8 cellular contexts compared by ENCODE assay signal in genomic region chr1:184035719-184036516, GRCh38. TPM values are rescaled to one million over a fixed set of nuclear protein-coding genes. Genes with fewer than 3 reads are reported as not detected.
A peak's percentile ranks its signal among the peaks of the same experiment; 100 is the strongest.
DNase-seq lines count a peak whose midpoint lies in the region.

No MANE protein-coding gene starts in this region.

- no peaks in the 10 kb centered on the region for H3K36me3 Mint-ChIP-seq in activated CD4-positive, alpha-beta T cell treated with anti-CD3 and anti-CD28 coated beads, Interleukin-2, amount 10 ng/mL, durations not matched to agents 24 days and 14 days (ENCODE audit: low read depth)

- H3K9me3 Mint-ChIP-seq in activated CD4-positive, alpha-beta T cell treated with anti-CD3 and anti-CD28 coated beads, Interleukin-2, amount 10 ng/mL, durations not matched to agents 24 days and 14 days = peaks cover 4% of the 10 kb centered on the region

- no peaks in the 10 kb centered on the region for H3K9me3 ChIP-seq in adipocyte (ENCODE audit: control insufficient read depth, low read length)

- H3K27me3 Mint-ChIP-seq in activated CD4-positive, alpha-beta T cell treated with anti-CD3 and anti-CD28 coated beads, Interleukin-2, amount 10 ng/mL, durations not matched to agents 24 days and 14 days = peaks cover 73% of the 10 kb centered on the region

- no peak overlapping the region for H3K27ac Mint-ChIP-seq in activated CD4-positive, alpha-beta T cell treated with anti-CD3 and anti-CD28 coated beads, Interleukin-2, amount 10 ng/mL, durations not matched to agents 24 days and 14 days

- peaks cover 8% of the 10 kb centered on the region for H3K27me3 ChIP-seq in adipocyte (replicated peaks; ENCODE audit: control insufficient read depth, insufficient read depth, low read length)
- no peaks in the 10 kb centered on the region for H3K27me3 ChIP-seq in layer of hippocampus (ENCODE audit: control insufficient read depth, insufficient read depth, low read length)

- H3K4me3 ChIP-seq in adipocyte (ENCODE audit: low read length) = peak overlapping the region; percentile 84

- intact Hi-C loops in activated CD4-positive, alpha-beta T cell treated with anti-CD3 and anti-CD28 coated beads, Interleukin-2, amount 10 ng/mL, durations not matched to agents 24 days and 14 days (cut with micrococcal nuclease) = loop anchor here (2.0 to 10.0 kb wide), 3 partner anchors 79 to 564 kb away; partner anchors contain the start of gene SMG7

- no peaks in the 10 kb centered on the region for H3K36me3 ChIP-seq in adipocyte (ENCODE audit: control insufficient read depth, insufficient read depth, low read length, severe bottlenecking)

- H3K27ac ChIP-seq in layer of hippocampus (ENCODE audit: low read depth, low read length) = peak overlapping the region; percentile 97

- peaks cover 5% of the 10 kb centered on the region for H3K4me1 ChIP-seq in adipocyte (ENCODE audit: control insufficient read depth, insufficient read depth, low read length)

- DNase-seq in activated CD4-positive, alpha-beta T cell treated with anti-CD3 and anti-CD28 coated beads, Interleukin-2, amount 10 ng/mL, durations not matched to agents 24 days and 14 days = peak; percentile 58
- DNase-seq in activated CD4-positive, alpha-beta T cell treated with anti-CD3 and anti-CD28 coated beads for 48 hours = no peak
- DNase-seq in adipocyte (ENCODE audit: low read depth) (no peak), superior temporal gyrus (ENCODE audit: extremely low spot score) (peak; percentile 72), NCI-H1694 (lab: John Stamatoyannopoulos, UW) (no peak), mucosa of gallbladder (ENCODE audit: low spot score) (no peak), COLO668 (lab: John Stamatoyannopoulos, UW; ENCODE audit: unreplicated experiment) (no peak)

- H3K4me3 Mint-ChIP-seq in activated CD4-positive, alpha-beta T cell treated with anti-CD3 and anti-CD28 coated beads, Interleukin-2, amount 10 ng/mL, durations not matched to agents 24 days and 14 days = peak overlapping the region; percentile 69

- peaks cover 14% of the 10 kb centered on the region for H3K4me1 Mint-ChIP-seq in activated CD4-positive, alpha-beta T cell treated with anti-CD3 and anti-CD28 coated beads, Interleukin-2, amount 10 ng/mL, durations not matched to agents 24 days and 14 days

- H3K9ac ChIP-seq in adipocyte (ENCODE audit: low read length) = peak overlapping the region; percentile 78

RNA-seq across cellular contexts. Expression of gene COLGALT2, which starts 1.6 kb away (rescaled TPM):
- 1.3 and 1.7 TPM in 2 replicates for total RNA-seq in activated CD4-positive, alpha-beta T cell treated with anti-CD3 and anti-CD28 coated beads, Interleukin-2, amount 10 ng/mL, durations not matched to agents 24 days and 14 days
- total RNA-seq in mucosa of gallbladder = 4.6 TPM

RNA-seq across cellular contexts. Expression of gene TSEN15, which starts 15.6 kb away (rescaled TPM):
- 44.9 and 48.3 TPM in 2 replicates for total RNA-seq in activated CD4-positive, alpha-beta T cell treated with anti-CD3 and anti-CD28 coated beads, Interleukin-2, amount 10 ng/mL, durations not matched to agents 24 days and 14 days
- total RNA-seq in mucosa of gallbladder = 20.8 TPM

Comparison
In these comparisons a context has a peak if more than half of its experiments do, and no peak if none do; other contexts are left out.
1. DNase-seq: peak in activated CD4-positive, alpha-beta T cell treated with anti-CD3 and anti-CD28 coated beads, Interleukin-2, amount 10 ng/mL, durations not matched to agents 24 days and 14 days (single experiment) and superior temporal gyrus (single experiment); none in activated CD4-positive, alpha-beta T cell treated with anti-CD3 and anti-CD28 coated beads for 48 hours (single experiment), adipocyte (single experiment), NCI-H1694 (single experiment), mucosa of gallbladder (single experiment) and COLO668 (single experiment).